ENCODE assay signal across 8 cellular contexts in the genomic region with DNA sequence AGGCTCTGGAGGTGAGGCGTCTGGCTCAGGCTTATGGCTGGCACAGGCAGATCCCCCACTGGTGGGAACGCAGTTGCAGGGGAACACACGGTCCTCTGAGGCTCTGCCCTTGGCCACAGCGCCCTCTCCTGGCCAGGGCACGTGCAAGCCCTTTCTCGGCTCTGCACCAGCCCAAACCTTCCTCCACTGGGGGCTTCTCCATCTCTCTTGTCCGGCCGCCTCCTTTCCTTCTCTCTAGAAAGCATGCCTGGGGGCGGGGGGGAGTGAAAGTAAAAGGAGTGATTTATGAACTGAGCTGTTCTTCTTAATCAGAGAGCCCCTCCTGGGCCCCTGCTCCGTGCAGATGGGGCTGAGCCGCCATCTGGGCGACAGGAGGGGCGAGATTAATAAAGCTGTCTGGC. TPM values are rescaled to one million over a fixed set of nuclear protein-coding genes. Genes with fewer than 3 reads are reported as not detected.
DNase-seq lines count a peak whose midpoint lies in the region; ATAC-seq, FAIRE-seq and TF ChIP-seq lines count a peak whose summit lies in the region.

No MANE protein-coding gene starts in this region.

- peak; percentile 63 to 82 (median 72) for TF ChIP-seq CTCF in upper lobe of left lung (IDR thresholded peaks at IDR 0.05)

- no peaks in the 10 kb centered on the region for H3K27me3 ChIP-seq in upper lobe of left lung

- intact Hi-C loops in posterior vena cava (cut with DNase I) = loop anchor here (2.0 to 5.0 kb wide), 2 partner anchors 167 to 273 kb away; a partner anchor contains a TSS

- DNase-seq in ELR (ENCODE audit: low read depth) (peak; percentile 62), HUDEP-2 (lab: John Stamatoyannopoulos, UW; ENCODE audit: unreplicated experiment in 76 of 76) (peak in 51 of 76 experiments; percentile 5 to 70 (median 28)), RPMI8226 (peak; percentile 60), frontal cortex (ENCODE audit: low spot score in 2 of 2) (peak; percentile 39 to 72), posterior vena cava (ENCODE audit: low spot score) (peak; percentile 90), upper lobe of left lung (peak; percentile 36 to 85)
- peak; percentile 83 for DNase-seq in activated effector memory CD4-positive, alpha-beta T cell treated with anti-CD3 and anti-CD28 coated beads, Interleukin-2, amount 50 U/mL, for 16 hours

- 27 to 54% methylated on average over 9 to 13 of the region's 13 CpGs for WGBS in upper lobe of left lung, 2 donors

- ATAC-seq in upper lobe of left lung (ENCODE audit: low FRiP score in 2 of 2) (peak; percentile 58 to 89), HG02852 (IDR thresholded peaks at IDR 0.05; ENCODE audit: unreplicated experiment) (no peak)

- no peak overlapping the region for H3K4me3 ChIP-seq in upper lobe of left lung

- no peak for TF ChIP-seq POLR2A in upper lobe of left lung (IDR thresholded peaks at IDR 0.05)

- no peak for TF ChIP-seq EP300 in upper lobe of left lung (IDR thresholded peaks at IDR 0.05)

- peaks cover 0 to 7% (median 0%) of the 10 kb centered on the region in 4 donors for H3K9me3 ChIP-seq in upper lobe of left lung

- no peak for FAIRE-seq in frontal cortex (lab: Jason Lieb, UNC)

- peaks cover 0 to 9% (median 4%) of the 10 kb centered on the region in 4 donors for H3K4me1 ChIP-seq in upper lobe of left lung

- H3K27ac ChIP-seq in upper lobe of left lung = no peak overlapping the region

- H3K36me3 ChIP-seq in upper lobe of left lung = peaks cover 0 to 3% (median 0%) of the 10 kb centered on the region in 4 donors

RNA-seq across cellular contexts. Expression of a gene that starts 56.5 kb away (rescaled TPM):
- total RNA-seq in frontal cortex = 20.4 TPM
- total RNA-seq in posterior vena cava = 100 to 1,000 TPM; 107 to 186 TPM
- 100 to 1,000 TPM in 3 of 6 donors, 10 to 100 TPM in 3; 55.3 to 127 (median 101) TPM for total RNA-seq in upper lobe of left lung

Comparison
In these comparisons a context has a peak if more than half of its experiments do, and no peak if none do; other contexts are left out.
1. DNase-seq: peak in every context shown above with its lines; median percentile 90 in posterior vena cava; 83 in activated effector memory CD4-positive, alpha-beta T cell treated with anti-CD3 and anti-CD28 coated beads, Interleukin-2, amount 50 U/mL, for 16 hours; 62 in ELR; 60 in upper lobe of left lung; 60 in RPMI8226; 56 in frontal cortex; 28 in HUDEP-2.